8 cellular contexts compared by ENCODE assay signal in genomic region chr7:124765401-124766352, GRCh38. TPM values are rescaled to one million over a fixed set of nuclear protein-coding genes. Genes with fewer than 3 reads are reported as not detected.
DNase-seq lines count a peak whose midpoint lies in the region; ATAC-seq and TF ChIP-seq lines count a peak whose summit lies in the region.

TSS of gene GPR37 (minus strand) at chr7:124765792. CDS start at chr7:124764976, 816 bp downstream.

- POLR2A ChIA-PET in Caco-2 (lab: Charles Lee) = no interaction called here

- H3K27ac Mint-ChIP-seq in Caco-2 (ENCODE audit: unreplicated experiment) = no peak within 1 kb of the TSS

- intact Hi-C loops in Caco-2 (cut with micrococcal nuclease; ENCODE audit: unreplicated experiment) (no loop called here), prostate gland (cut with DNase I) (no loop called here)

- TF ChIP-seq CTCF in Caco-2 (IDR thresholded peaks at IDR 0.05; ENCODE audit: insufficient read depth in 1 of 2, low read depth in 1 of 2, low read length in 1 of 2, severe bottlenecking in 1 of 2, unreplicated experiment in 1 of 2) = peak in 1 of 2 experiments; percentile 4
- TF ChIP-seq CTCF in astrocyte of the cerebellum (IDR thresholded peaks at IDR 0.05; ENCODE audit: low read depth, low read length, missing control alignments) = peak; percentile 19
- TF ChIP-seq CTCF in prostate gland (IDR thresholded peaks at IDR 0.05) = peak in 2 of 4 experiments; percentile 28 to 34

- H3K36me3 ChIP-seq in Caco-2 (ENCODE audit: control insufficient read depth, insufficient read depth, low read length) (no peaks in the 10 kb centered on the region), prostate gland (no peaks in the 10 kb centered on the region)

- no peaks in the 10 kb centered on the region for H3K36me3 Mint-ChIP-seq in Caco-2 (ENCODE audit: insufficient read depth, unreplicated experiment)

- in situ Hi-C loops in astrocyte of the cerebellum (cut with HindIII; ENCODE audit: low sequenced_read_pairs) = no loop called here

- H3K4me1 Mint-ChIP-seq in Caco-2 (ENCODE audit: low read depth, unreplicated experiment) = peaks cover 8% of the 10 kb centered on the region

- WGBS in prostate gland = 1% methylated on average over 79 of the region's 81 CpGs

- H3K27ac ChIP-seq in prostate gland = peak within 1 kb of the TSS; percentile 52 to 60

- ATAC-seq in GM19455 (IDR thresholded peaks at IDR 0.05; ENCODE audit: unreplicated experiment) = peak; percentile 63
- peak; percentile 49 for ATAC-seq in HG03521 (IDR thresholded peaks at IDR 0.05; ENCODE audit: unreplicated experiment)

- no peaks in the 10 kb centered on the region for H3K9me3 Mint-ChIP-seq in Caco-2 (ENCODE audit: unreplicated experiment)

- H3K4me1 ChIP-seq in Caco-2 (peaks cover 20% of the 10 kb centered on the region), prostate gland (replicated peaks) (peaks cover 4% of the 10 kb centered on the region)

- H3K27me3 ChIP-seq in Caco-2 (replicated peaks; ENCODE audit: control insufficient read depth, insufficient read depth, low read length) = peaks cover 1% of the 10 kb centered on the region; the same call in 1 of the 2 replicates
- no peaks in the 10 kb centered on the region for H3K27me3 ChIP-seq in prostate gland (replicated peaks; ENCODE audit: insufficient read depth)

- no TSS peak for BruUV-seq in Caco-2 (replicated peaks; lab: Mats Ljungman, UMichigan)

- peak; percentile 79 to 83 for DNase-seq in Caco-2
- peak; percentile 53 for DNase-seq in OCI-M2 (lab: John Stamatoyannopoulos, UW; ENCODE audit: unreplicated experiment)
- DNase-seq in astrocyte of the cerebellum (ENCODE audit: low read depth) = peak; percentile 33
- DNase-seq in hepatic stellate cell (ENCODE audit: low spot score) = peak; percentile 89
- DNase-seq in prostate gland (ENCODE audit: low spot score) = peak; percentile 59
- DNase-seq in GOT3 (lab: John Stamatoyannopoulos, UW) = no peak

- H3K9me3 ChIP-seq in Caco-2 = no peaks in the 10 kb centered on the region
- no peaks in the 10 kb centered on the region for H3K9me3 ChIP-seq in prostate gland

- CTCF ChIA-PET in Caco-2 (lab: Charles Lee) = interaction anchor here (0.6 kb wide), 3 partner anchors 193 to 247 kb away, joined by 3 read pairs; no protein-coding TSS in a partner anchor

- H3K4me3 ChIP-seq in Caco-2 (ENCODE audit: low read depth, low read length) = peak within 1 kb of the TSS; percentile 67
- H3K4me3 ChIP-seq in astrocyte of the cerebellum (ENCODE audit: low read depth, low read length) = peak within 1 kb of the TSS; percentile 57
- H3K4me3 ChIP-seq in prostate gland = peak within 1 kb of the TSS; percentile 40 to 45

- H3K4me3 Mint-ChIP-seq in Caco-2 (ENCODE audit: unreplicated experiment) = peak within 1 kb of the TSS; percentile 84

- no peak for TF ChIP-seq POLR2A in prostate gland (IDR thresholded peaks at IDR 0.05)

- H3K27me3 Mint-ChIP-seq in Caco-2 (ENCODE audit: insufficient read depth, unreplicated experiment) = peaks cover 18% of the 10 kb centered on the region

RNA-seq across cellular contexts. Expression of gene GPR37, which starts in this region (rescaled TPM):
- total RNA-seq in Caco-2 (2022) (0.50 and 0.77 TPM in 2 replicates), prostate gland (10 to 100 TPM in 1 of 2 donors, 1 to 10 TPM in 1; 1.6 to 69.4 TPM)

Comparison
In these comparisons a context has a peak if more than half of its experiments do, and no peak if none do; other contexts are left out.
1. Peak in DNase-seq and H3K4me3 ChIP-seq in Caco-2; RNA of the gene not detected or under 1 TPM.